1 cellular context compared by ENCODE assay signal in genomic region chr2:215693269-215693998, GRCh38.
TF ChIP-seq lines count a peak whose summit lies in the region.

No MANE protein-coding gene starts in this region.

TF ChIP-seq in SK-N-SH, 30 proteins besides CTCF, POLR2A, EP300 and RAD21 (continued from another document):
- no peak for TF ChIP-seq REST (IDR thresholded peaks at IDR 0.05; ENCODE audit: low read depth, low read length)
- no peak for TF ChIP-seq MXI1 (IDR thresholded peaks at IDR 0.05; ENCODE audit: low read depth, low read length)
- TF ChIP-seq USF1 (IDR thresholded peaks at IDR 0.05; ENCODE audit: borderline replicate concordance, low read depth), result no peak
